In genomic region chr18:50967714-50968661, GRCh38 we compare ENCODE assay signal across 8 cellular contexts. TPM values are rescaled to one million over a fixed set of nuclear protein-coding genes. Genes with fewer than 3 reads are reported as not detected.
DNase-seq lines count a peak whose midpoint lies in the region; ATAC-seq and TF ChIP-seq lines count a peak whose summit lies in the region.

TSS of gene ELAC1 (plus strand) at chr18:50968040. CDS start at chr18:50974405, 6,365 bp downstream.

- H3K4me3 Mint-ChIP-seq in CD4-positive, alpha-beta T cell: peak within 1 kb of the TSS; percentile 96

- H3K36me3 Mint-ChIP-seq in CD4-positive, alpha-beta T cell (ENCODE audit: low read depth): peaks cover 5% of the 10 kb centered on the region

- peak within 1 kb of the TSS; percentile 83 for H3K27ac Mint-ChIP-seq in CD4-positive, alpha-beta T cell

- no peaks in the 10 kb centered on the region for H3K27me3 ChIP-seq in CD4-positive, alpha-beta T cell (ENCODE audit: control insufficient read depth, insufficient read depth, low read length)

- intact Hi-C loops in CD4-positive, alpha-beta T cell (cut with DNase I, micrococcal nuclease): loop anchor here (1.0 to 5.0 kb wide), 5 partner anchors 60 to 229 kb away; partner anchors contain the start of genes ME2 (in 1 of the 2) and MEX3C (in 1 of the 2)

- H3K27me3 Mint-ChIP-seq in CD4-positive, alpha-beta T cell: no peaks in the 10 kb centered on the region

- no peak for TF ChIP-seq CTCF in CD4-positive, alpha-beta T cell (IDR thresholded peaks at IDR 0.05)

- POLR2A ChIA-PET in CD4-positive, alpha-beta T cell (lab: Charles Lee): interaction anchor here (0.6 to 3.5 kb wide), 18 partner anchors 9 to 230 kb away, joined by 3 to 79 read pairs (median 4); partner anchors contain the start of genes ME2, MEX3C and SMAD4

- peak; percentile 89 for ATAC-seq in CD4-positive, alpha-beta T cell (ENCODE audit: poor library complexity)
- ATAC-seq in GM19351 (IDR thresholded peaks at IDR 0.05; ENCODE audit: unreplicated experiment): peak; percentile 91
- ATAC-seq in HG03520 (IDR thresholded peaks at IDR 0.05; ENCODE audit: unreplicated experiment): peak; percentile 93

- H3K27ac ChIP-seq in CD4-positive, alpha-beta T cell (ENCODE audit: low read depth, low read length): peak within 1 kb of the TSS; percentile 78

- peaks cover 37% of the 10 kb centered on the region for H3K4me1 Mint-ChIP-seq in CD4-positive, alpha-beta T cell (ENCODE audit: low read depth)

- H3K9me3 ChIP-seq in CD4-positive, alpha-beta T cell (ENCODE audit: control insufficient read depth, low read length): peaks cover 6% of the 10 kb centered on the region

- H3K9me3 Mint-ChIP-seq in CD4-positive, alpha-beta T cell: peaks cover 6% of the 10 kb centered on the region

- DNase-seq in CD4-positive, alpha-beta T cell: peak; percentile 43 to 65 (median 53)
- DNase-seq in NCI-H774 (lab: John Stamatoyannopoulos, UW) (peak; percentile 86), medulla oblongata (ENCODE audit: extremely low spot score) (peak; percentile 84)
- peak; percentile 16 to 50 for DNase-seq in activated CD8-positive, alpha-beta memory T cell treated with anti-CD3 and anti-CD28 coated beads for 1 hour (ENCODE audit: extremely low read depth in 1 of 2, low read depth in 1 of 2)
- DNase-seq in effector CD4-positive, alpha-beta T cell: peak; percentile 37
- peak; percentile 30 for DNase-seq in stimulated activated CD8-positive, alpha-beta memory T cell treated with anti-CD3 and anti-CD28 coated beads, Interleukin-12 subunit alpha, Interleukin-12 subunit beta, amount 100 ng/mL, for 1 hour (ENCODE audit: low read depth)

- CTCF ChIA-PET in CD4-positive, alpha-beta T cell (lab: Charles Lee): interaction anchor here (0.8 to 1.2 kb wide), 2 partner anchors 38 to 62 kb away, joined by 3 read pairs; partner anchors contain the start of gene SMAD4

RNA-seq across cellular contexts. Expression of gene ELAC1, which starts in this region (rescaled TPM):
- total RNA-seq in CD4-positive, alpha-beta T cell: 1 to 10 TPM; 3.0 to 4.6 TPM

Comparison
In these comparisons a context has a peak if more than half of its experiments do, and no peak if none do; other contexts are left out.
1. Peak in every context shown above with its lines: DNase-seq, ATAC-seq and H3K27ac ChIP-seq.
2. DNase-seq: peak in every context shown above with its lines; median percentile 86 in NCI-H774; 84 in medulla oblongata; 53 in CD4-positive, alpha-beta T cell; 37 in effector CD4-positive, alpha-beta T cell; 33 in activated CD8-positive, alpha-beta memory T cell treated with anti-CD3 and anti-CD28 coated beads for 1 hour; 30 in stimulated activated CD8-positive, alpha-beta memory T cell treated with anti-CD3 and anti-CD28 coated beads, Interleukin-12 subunit alpha, Interleukin-12 subunit beta, amount 100 ng/mL, for 1 hour.